Comparison of ENCODE assay signal across 8 cellular contexts in genomic region chr4:140092094-140092820, GRCh38.
DNase-seq lines count a peak whose midpoint lies in the region; ATAC-seq, FAIRE-seq and TF ChIP-seq lines count a peak whose summit lies in the region.

No MANE protein-coding gene starts in this region.

- DNase-seq in DMS153 (lab: John Stamatoyannopoulos, UW) (peak; percentile 91), NCI-H146 (lab: John Stamatoyannopoulos, UW) (peak; percentile 89), left ventricle myocardium inferior (peak; percentile 60), urothelium cell line (ENCODE audit: low spot score) (no peak), GM12891 (ENCODE audit: insufficient read length, low spot score) (no peak)
- peak; percentile 32 for DNase-seq in activated CD8-positive, alpha-beta T cell treated with anti-CD3 and anti-CD28 coated beads for 36 hours
- DNase-seq in activated CD8-positive, alpha-beta memory T cell treated with anti-CD3 and anti-CD28 coated beads, Interleukin-2, amount 10 ng/mL, durations not matched to agents 7 days and 5 days: no peak

- H3K4me1 Mint-ChIP-seq in activated CD8-positive, alpha-beta T cell treated with anti-CD3 and anti-CD28 coated beads for 36 hours (ENCODE audit: low read depth): peaks cover 56% of the 10 kb centered on the region
- H3K4me1 Mint-ChIP-seq in activated CD8-positive, alpha-beta memory T cell treated with anti-CD3 and anti-CD28 coated beads, Interleukin-2, amount 10 ng/mL, durations not matched to agents 7 days and 5 days: peaks cover 64% of the 10 kb centered on the region

- H3K9me3 ChIP-seq in left ventricle myocardium inferior (replicated peaks): no peaks in the 10 kb centered on the region

- H3K36me3 ChIP-seq in left ventricle myocardium inferior (no peaks in the 10 kb centered on the region), rectal smooth muscle tissue (ENCODE audit: control insufficient read depth, insufficient read depth, low read length) (no peaks in the 10 kb centered on the region)

- peak overlapping the region; percentile 59 for H3K4me3 ChIP-seq in left ventricle myocardium inferior
- peak overlapping the region; percentile 41 for H3K4me3 ChIP-seq in rectal smooth muscle tissue (ENCODE audit: low read length)

- peak overlapping the region; percentile 90 for H3K27ac ChIP-seq in left ventricle myocardium inferior (replicated peaks)
- H3K27ac ChIP-seq in rectal smooth muscle tissue (ENCODE audit: low read depth, low read length): no peak overlapping the region

- POLR2A ChIA-PET in activated CD8-positive, alpha-beta T cell treated with anti-CD3 and anti-CD28 coated beads for 36 hours (lab: Charles Lee): interaction anchor here (1.5 kb wide), 1 partner anchor 14 kb away, joined by 4 read pairs; no protein-coding TSS in a partner anchor

- H3K4me1 ChIP-seq in left ventricle myocardium inferior (peaks cover 63% of the 10 kb centered on the region), rectal smooth muscle tissue (ENCODE audit: control insufficient read depth, insufficient read depth, low read length) (peaks cover 7% of the 10 kb centered on the region)

- no peak for ATAC-seq in activated CD8-positive, alpha-beta T cell treated with anti-CD3 and anti-CD28 coated beads for 36 hours
- no peak for ATAC-seq in activated CD8-positive, alpha-beta memory T cell treated with anti-CD3 and anti-CD28 coated beads, Interleukin-2, amount 10 ng/mL, durations not matched to agents 7 days and 5 days

- no peaks in the 10 kb centered on the region for H3K9me3 Mint-ChIP-seq in activated CD8-positive, alpha-beta T cell treated with anti-CD3 and anti-CD28 coated beads for 36 hours
- no peaks in the 10 kb centered on the region for H3K9me3 Mint-ChIP-seq in activated CD8-positive, alpha-beta memory T cell treated with anti-CD3 and anti-CD28 coated beads, Interleukin-2, amount 10 ng/mL, durations not matched to agents 7 days and 5 days (ENCODE audit: low read depth)

- no peaks in the 10 kb centered on the region for H3K36me3 Mint-ChIP-seq in activated CD8-positive, alpha-beta T cell treated with anti-CD3 and anti-CD28 coated beads for 36 hours (ENCODE audit: low read depth)
- H3K36me3 Mint-ChIP-seq in activated CD8-positive, alpha-beta memory T cell treated with anti-CD3 and anti-CD28 coated beads, Interleukin-2, amount 10 ng/mL, durations not matched to agents 7 days and 5 days: peaks cover 5% of the 10 kb centered on the region

- no peak for TF ChIP-seq POLR2A in GM12891 (IDR thresholded peaks at IDR 0.05; ENCODE audit: low read depth, low read length)

- intact Hi-C loops in activated CD8-positive, alpha-beta T cell treated with anti-CD3 and anti-CD28 coated beads for 36 hours (cut with micrococcal nuclease): no loop called here
- intact Hi-C loops in left ventricle myocardium inferior (cut with micrococcal nuclease): no loop called here

- H3K27me3 ChIP-seq in left ventricle myocardium inferior (ENCODE audit: low read depth) (no peaks in the 10 kb centered on the region), rectal smooth muscle tissue (ENCODE audit: control insufficient read depth, insufficient read depth, low read length) (no peaks in the 10 kb centered on the region)

- H3K4me3 Mint-ChIP-seq in activated CD8-positive, alpha-beta T cell treated with anti-CD3 and anti-CD28 coated beads for 36 hours: no peak overlapping the region
- no peak overlapping the region for H3K4me3 Mint-ChIP-seq in activated CD8-positive, alpha-beta memory T cell treated with anti-CD3 and anti-CD28 coated beads, Interleukin-2, amount 10 ng/mL, durations not matched to agents 7 days and 5 days

- H3K27ac Mint-ChIP-seq in activated CD8-positive, alpha-beta T cell treated with anti-CD3 and anti-CD28 coated beads for 36 hours: no peak overlapping the region
- H3K27ac Mint-ChIP-seq in activated CD8-positive, alpha-beta memory T cell treated with anti-CD3 and anti-CD28 coated beads, Interleukin-2, amount 10 ng/mL, durations not matched to agents 7 days and 5 days: no peak overlapping the region

- H3K27me3 Mint-ChIP-seq in activated CD8-positive, alpha-beta T cell treated with anti-CD3 and anti-CD28 coated beads for 36 hours: no peaks in the 10 kb centered on the region
- H3K27me3 Mint-ChIP-seq in activated CD8-positive, alpha-beta memory T cell treated with anti-CD3 and anti-CD28 coated beads, Interleukin-2, amount 10 ng/mL, durations not matched to agents 7 days and 5 days: no peaks in the 10 kb centered on the region

- no peak overlapping the region for H3K9ac ChIP-seq in rectal smooth muscle tissue (ENCODE audit: low read length)

- TF ChIP-seq CTCF in activated CD8-positive, alpha-beta T cell treated with anti-CD3 and anti-CD28 coated beads for 36 hours (IDR thresholded peaks at IDR 0.05): no peak
- no peak for TF ChIP-seq CTCF in left ventricle myocardium inferior (IDR thresholded peaks at IDR 0.05; ENCODE audit: borderline replicate concordance)

- FAIRE-seq in urothelium cell line (lab: Jason Lieb, UNC): no peak
- FAIRE-seq in GM12891 (lab: Jason Lieb, UNC): no peak

- CTCF ChIA-PET in activated CD8-positive, alpha-beta T cell treated with anti-CD3 and anti-CD28 coated beads for 36 hours (lab: Charles Lee): no interaction called here
- CTCF ChIA-PET in activated CD8-positive, alpha-beta memory T cell treated with anti-CD3 and anti-CD28 coated beads, Interleukin-2, amount 10 ng/mL, durations not matched to agents 7 days and 5 days (lab: Charles Lee): no interaction called here

TF ChIP-seq in GM12891, 5 proteins besides CTCF, POLR2A, EP300 and RAD21:
- TF ChIP-seq TAF1 (IDR thresholded peaks at IDR 0.05; ENCODE audit: low read depth, low read length): no peak
- no peak for TF ChIP-seq SPI1 (IDR thresholded peaks at IDR 0.05; ENCODE audit: low read depth, low read length)
- no peak for TF ChIP-seq POU2F2 (IDR thresholded peaks at IDR 0.05; ENCODE audit: low read depth, low read length)
- TF ChIP-seq PAX5 (IDR thresholded peaks at IDR 0.05; ENCODE audit: insufficient read depth, low read length, severe bottlenecking): no peak
- TF ChIP-seq POLR2AphosphoS5 (IDR thresholded peaks at IDR 0.05; ENCODE audit: low read depth, low read length): no peak

Comparison
In these comparisons a context has a peak if more than half of its experiments do, and no peak if none do; other contexts are left out.
1. DNase-seq: peak in DMS153 (single experiment), NCI-H146 (single experiment), activated CD8-positive, alpha-beta T cell treated with anti-CD3 and anti-CD28 coated beads for 36 hours (single experiment) and left ventricle myocardium inferior (single experiment); none in urothelium cell line (single experiment), activated CD8-positive, alpha-beta memory T cell treated with anti-CD3 and anti-CD28 coated beads, Interleukin-2, amount 10 ng/mL, durations not matched to agents 7 days and 5 days (single experiment) and GM12891 (single experiment).